In the genomic region with DNA sequence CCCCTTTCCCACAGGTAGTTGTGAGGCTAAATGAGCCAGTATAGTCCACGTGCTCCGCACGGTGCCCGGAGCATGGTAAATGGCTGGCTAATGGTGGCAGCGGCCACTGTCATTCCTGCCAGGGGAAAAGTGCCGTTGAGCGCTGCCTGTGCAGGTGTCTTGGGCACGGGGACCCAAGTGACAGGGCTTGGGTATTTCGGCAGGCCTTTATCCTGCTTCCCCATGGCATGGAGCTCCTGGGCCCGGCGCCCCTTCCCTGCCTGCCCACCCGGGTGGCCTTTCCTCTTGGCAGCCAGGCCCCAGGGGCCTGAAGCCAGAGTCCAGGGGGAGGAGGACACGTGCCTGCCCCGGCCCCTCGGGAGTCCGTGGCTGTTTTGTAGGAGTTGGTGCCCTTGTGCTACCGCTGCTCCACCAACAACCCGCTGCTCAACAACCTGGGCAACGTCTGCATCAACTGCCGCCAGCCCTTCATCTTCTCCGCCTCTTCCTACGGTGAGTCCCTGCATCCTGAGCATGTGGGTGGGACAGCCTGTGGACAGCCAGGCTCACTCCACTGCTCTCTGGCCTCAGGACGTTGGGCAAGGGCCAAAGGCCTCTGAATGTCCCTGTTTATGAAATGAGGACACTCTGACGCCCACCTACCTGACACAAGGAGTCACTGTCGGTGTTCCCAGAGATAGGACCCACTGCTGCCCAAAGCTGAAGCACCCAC, we compare ENCODE assay signal across 6 cellular contexts. TPM values are rescaled to one million over a fixed set of nuclear protein-coding genes. Genes with fewer than 3 reads are reported as not detected.
"Had no signal": no experiment of that assay in that cellular context is flagged by ENCODE, and none has a peak within 500 bp of the region (broad histone marks: within the 10 kb centered on the region; RNA-seq: fewer than 3 reads in every experiment).

No MANE protein-coding gene starts in this region.

RNA-seq across cellular contexts. Expression of a gene that starts 13.2 kb away (rescaled TPM):
- total RNA-seq: PC-3, Peyer's patch, Right ventricle myocardium inferior, SJCRH30, SK-MEL-5 had no signal

RNA-seq across cellular contexts. Expression of a gene that starts 27.7 kb away (rescaled TPM):
- total RNA-seq: M059J, PC-3, Peyer's patch, Right ventricle myocardium inferior, SJCRH30, SK-MEL-5 had no signal
